ENCODE assay signal across 9 cellular contexts in the genomic region with DNA sequence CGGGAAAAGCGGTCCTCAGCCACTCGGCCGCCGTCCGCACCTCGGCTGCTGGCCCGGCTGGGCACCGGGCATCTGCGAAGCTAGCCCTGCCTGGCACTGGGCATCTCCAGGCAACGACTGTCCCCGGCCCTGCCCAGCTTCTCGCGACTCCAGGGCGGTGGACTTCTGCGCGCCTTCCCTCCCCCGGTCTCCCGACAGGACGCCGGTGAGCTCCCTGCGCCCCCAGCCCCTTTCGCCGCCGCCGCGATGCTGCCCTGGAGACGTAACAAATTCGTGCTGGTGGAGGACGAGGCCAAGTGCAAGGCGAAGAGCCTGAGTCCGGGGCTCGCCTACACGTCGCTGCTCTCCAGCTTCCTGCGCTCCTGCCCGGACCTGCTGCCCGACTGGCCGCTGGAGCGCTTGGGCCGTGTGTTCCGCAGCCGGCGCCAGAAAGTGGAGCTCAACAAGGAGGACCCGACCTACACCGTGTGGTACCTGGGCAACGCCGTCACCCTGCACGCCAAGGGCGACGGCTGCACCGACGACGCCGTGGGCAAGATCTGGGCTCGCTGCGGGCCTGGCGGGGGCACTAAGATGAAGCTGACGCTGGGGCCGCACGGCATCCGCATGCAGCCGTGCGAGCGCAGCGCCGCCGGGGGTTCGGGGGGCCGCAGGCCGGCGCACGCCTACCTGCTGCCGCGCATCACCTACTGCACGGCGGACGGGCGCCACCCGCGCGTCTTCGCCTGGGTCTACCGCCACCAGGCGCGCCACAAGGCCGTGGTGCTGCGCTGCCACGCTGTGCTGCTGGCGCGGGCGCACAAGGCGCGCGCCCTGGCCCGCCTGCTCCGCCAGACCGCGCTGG. TPM values are rescaled to one million over a fixed set of nuclear protein-coding genes. Genes with fewer than 3 reads are reported as not detected.
DNase-seq lines count a peak whose midpoint lies in the region; ATAC-seq and TF ChIP-seq lines count a peak whose summit lies in the region.
"Had no signal": no experiment of that assay in that cellular context is flagged by ENCODE, and none has a peak within 500 bp of the region (broad histone marks: within the 10 kb centered on the region; RNA-seq: fewer than 3 reads in every experiment).

No MANE protein-coding gene starts in this region.

- 2% methylated on average over 99 of the region's 99 CpGs for WGBS in right cardiac atrium

- H3K4me1 ChIP-seq in HAP-1 (no peaks in the 10 kb centered on the region), right cardiac atrium (ENCODE audit: control insufficient read depth, insufficient read depth, low read length) (peaks cover 8% of the 10 kb centered on the region), gastrocnemius medialis (peaks cover 0 to 9% of the 10 kb centered on the region in 2 donors)

- H3K4me3 ChIP-seq in HAP-1 (peak overlapping the region; percentile 28), right cardiac atrium (ENCODE audit: low read length) (peak overlapping the region; percentile 39), gastrocnemius medialis (peak overlapping the region; percentile 35 to 50 (median 47))

- ATAC-seq in right cardiac atrium (peak; percentile 19 to 24), gastrocnemius medialis (no peak), GM21447 (IDR thresholded peaks at IDR 0.05; ENCODE audit: unreplicated experiment) (no peak)

- intact Hi-C loops in right cardiac atrium (cut with DNase I), result no loop called here
- intact Hi-C loops in gastrocnemius medialis (cut with DNase I; ENCODE audit: low total_unique reads), result no loop called here

- H3K36me3 ChIP-seq in HAP-1 (replicated peaks), result no peaks in the 10 kb centered on the region
- H3K36me3 ChIP-seq in gastrocnemius medialis, result no peaks in the 10 kb centered on the region

- in situ Hi-C loops in HAP-1 (cut with MboI; ENCODE audit: low sequenced_read_pairs) (no loop called here), gastrocnemius medialis (cut with MboI; ENCODE audit: low sequenced_read_pairs in 4 of 4) (no loop called here)

- no peak overlapping the region for H3K27ac ChIP-seq in right cardiac atrium (ENCODE audit: low read length)
- H3K27ac ChIP-seq in gastrocnemius medialis, result peak overlapping the region in 2 of 4 donors; percentile 17 to 44

- no peak for TF ChIP-seq POLR2A in gastrocnemius medialis (IDR thresholded peaks at IDR 0.05)

- H3K9me3 ChIP-seq in HAP-1 (no peaks in the 10 kb centered on the region), right cardiac atrium (ENCODE audit: control insufficient read depth, low read length) (no peaks in the 10 kb centered on the region), gastrocnemius medialis (no peaks in the 10 kb centered on the region)

- H3K27me3 ChIP-seq in HAP-1 (ENCODE audit: low read depth) (peaks cover 56% of the 10 kb centered on the region), right cardiac atrium (ENCODE audit: control insufficient read depth, insufficient read depth) (no peaks in the 10 kb centered on the region), gastrocnemius medialis (peaks cover 10 to 32% (median 27%) of the 10 kb centered on the region in 3 donors)

- DNase-seq in HAP-1 (ENCODE audit: low spot score in 2 of 2) (no peak), right cardiac atrium (peak in 2 of 3 donors; percentile 30 to 60), gastrocnemius medialis (no peak), MV-4-11 (lab: John Stamatoyannopoulos, UW) (no peak), amniotic stem cell (lab: John Stamatoyannopoulos, UW) (no peak)
- peak; percentile 21 to 32 for DNase-seq in activated T-cell treated with anti-CD3 and anti-CD28 coated beads, Interleukin-2, amount 50 U/mL, for 48 hours
- DNase-seq in activated effector memory CD4-positive, alpha-beta T cell treated with Interleukin-2 at 50 U/mL for 16 hours, result no peak
- DNase-seq: NCI-H510A had no signal

- no peak for TF ChIP-seq CTCF in gastrocnemius medialis (IDR thresholded peaks at IDR 0.05 in 4 of 5, conservative IDR thresholded peaks at IDR 0.05 in 1 of 5)

RNA-seq across cellular contexts. Expression of a gene that starts 0.6 kb away (rescaled TPM):
- 1 to 10 TPM; 1.6 to 3.6 (median 2.7) TPM for total RNA-seq in right cardiac atrium
- polyA plus RNA-seq in right cardiac atrium, result 1.3 TPM
- under 1 TPM in 2 of 4 donors, not detected in 2; 0.09 to 0.10 TPM for total RNA-seq in gastrocnemius medialis

RNA-seq across cellular contexts. Expression of a gene that starts 35.9 kb away (rescaled TPM):
- total RNA-seq in right cardiac atrium (1 to 10 TPM; 2.2 to 3.6 (median 2.4) TPM), gastrocnemius medialis (1 to 10 TPM in 3 of 4 donors, under 1 TPM in 1; 0.71 to 1.7 (median 1.2) TPM)
- polyA plus RNA-seq in right cardiac atrium, result 6.7 TPM

RNA-seq across cellular contexts. Expression of a gene that starts 45.0 kb away (rescaled TPM):
- total RNA-seq in right cardiac atrium (10 to 100 TPM; 29.9 to 42.1 (median 38.7) TPM), gastrocnemius medialis (10 to 100 TPM; 32.8 to 44.5 (median 38.8) TPM)
- 22.1 TPM for polyA plus RNA-seq in right cardiac atrium

Comparison
In these comparisons a context has a peak if more than half of its experiments do, and no peak if none do; other contexts are left out.
1. DNase-seq: peak in activated T-cell treated with anti-CD3 and anti-CD28 coated beads, Interleukin-2, amount 50 U/mL, for 48 hours (2 of 2) and right cardiac atrium (2 of 3); none in HAP-1 (0 of 2), gastrocnemius medialis (0 of 2), MV-4-11 (single experiment), activated effector memory CD4-positive, alpha-beta T cell treated with Interleukin-2 at 50 U/mL for 16 hours (single experiment) and amniotic stem cell (single experiment).
2. ATAC-seq: peak in right cardiac atrium (2 of 2); none in gastrocnemius medialis (0 of 2) and GM21447 (single experiment).
3. Peak in every context shown above with its lines, with median percentiles within 50 percentile points of each other: H3K4me3 ChIP-seq.